Comparison of ENCODE assay signal across 1 cellular context in genomic region chr19:44770550-44771257, GRCh38.
TF ChIP-seq lines count a peak whose summit lies in the region.

No MANE protein-coding gene starts in this region.

TF ChIP-seq in K562, 482 proteins besides CTCF, POLR2A, EP300 and RAD21 (continued from another document):
- no peak for TF ChIP-seq RFX1 (IDR thresholded peaks at IDR 0.05)
- 0 out of 2 replicates have a peak, but pooled peaks have one; percentile 40 for TF ChIP-seq TAF7 (tag; IDR thresholded peaks at IDR 0.05)
- TF ChIP-seq CBFA2T3 (IDR thresholded peaks at IDR 0.05): no peak
- TF ChIP-seq DPF2 (IDR thresholded peaks at IDR 0.05): peak; percentile 29; the same call in 1 of the 2 replicates
- TF ChIP-seq CC2D1A (IDR thresholded peaks at IDR 0.05): peak; percentile 87
- TF ChIP-seq ARID3A (IDR thresholded peaks at IDR 0.05; ENCODE audit: borderline replicate concordance, low read depth, low read length): peak; percentile 84
- no peak for TF ChIP-seq IFI16 (CRISPR knock-in tag; IDR thresholded peaks at IDR 0.05)
- TF ChIP-seq HDAC2 (IDR thresholded peaks at IDR 0.05): 0 out of 2 replicates have a peak, but pooled peaks have one; percentile 15
- TF ChIP-seq EP400 (IDR thresholded peaks at IDR 0.05): peak; percentile 40; the same call in 1 of the 2 replicates
- no peak for TF ChIP-seq MCM7 (IDR thresholded peaks at IDR 0.05)
- no peak for TF ChIP-seq ZNF12 (CRISPR knock-in tag; IDR thresholded peaks at IDR 0.05)
- TF ChIP-seq, protein P1, sequence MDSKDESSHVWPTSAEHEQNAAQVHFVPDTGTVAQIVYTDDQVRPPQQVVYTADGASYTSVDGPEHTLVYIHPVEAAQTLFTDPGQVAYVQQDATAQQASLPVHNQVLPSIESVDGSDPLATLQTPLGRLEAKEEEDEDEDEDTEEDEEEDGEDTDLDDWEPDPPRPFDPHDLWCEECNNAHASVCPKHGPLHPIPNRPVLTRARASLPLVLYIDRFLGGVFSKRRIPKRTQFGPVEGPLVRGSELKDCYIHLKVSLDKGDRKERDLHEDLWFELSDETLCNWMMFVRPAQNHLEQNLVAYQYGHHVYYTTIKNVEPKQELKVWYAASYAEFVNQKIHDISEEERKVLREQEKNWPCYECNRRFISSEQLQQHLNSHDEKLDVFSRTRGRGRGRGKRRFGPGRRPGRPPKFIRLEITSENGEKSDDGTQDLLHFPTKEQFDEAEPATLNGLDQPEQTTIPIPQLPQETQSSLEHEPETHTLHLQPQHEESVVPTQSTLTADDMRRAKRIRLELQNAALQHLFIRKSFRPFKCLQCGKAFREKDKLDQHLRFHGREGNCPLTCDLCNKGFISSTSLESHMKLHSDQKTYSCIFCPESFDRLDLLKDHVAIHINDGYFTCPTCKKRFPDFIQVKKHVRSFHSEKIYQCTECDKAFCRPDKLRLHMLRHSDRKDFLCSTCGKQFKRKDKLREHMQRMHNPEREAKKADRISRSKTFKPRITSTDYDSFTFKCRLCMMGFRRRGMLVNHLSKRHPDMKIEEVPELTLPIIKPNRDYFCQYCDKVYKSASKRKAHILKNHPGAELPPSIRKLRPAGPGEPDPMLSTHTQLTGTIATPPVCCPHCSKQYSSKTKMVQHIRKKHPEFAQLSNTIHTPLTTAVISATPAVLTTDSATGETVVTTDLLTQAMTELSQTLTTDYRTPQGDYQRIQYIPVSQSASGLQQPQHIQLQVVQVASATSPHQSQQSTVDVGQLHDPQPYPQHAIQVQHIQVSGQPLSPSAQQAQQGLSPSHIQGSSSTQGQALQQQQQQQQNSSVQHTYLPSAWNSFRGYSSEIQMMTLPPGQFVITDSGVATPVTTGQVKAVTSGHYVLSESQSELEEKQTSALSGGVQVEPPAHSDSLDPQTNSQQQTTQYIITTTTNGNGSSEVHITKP (IDR thresholded peaks at IDR 0.05; ENCODE audit: partially characterized antibody): no peak
- TF ChIP-seq PKNOX1 (IDR thresholded peaks at IDR 0.05): no peak
- TF ChIP-seq NR2C2 (CRISPR knock-in tag; IDR thresholded peaks at IDR 0.05): no peak
- no peak for TF ChIP-seq NR2C2 (tag; IDR thresholded peaks at IDR 0.05)
- 0 out of 4 replicates have a peak, but pooled peaks of 1 of the 2 experiments have one; percentile 63 for TF ChIP-seq ARNT (IDR thresholded peaks at IDR 0.05)
- TF ChIP-seq SRSF1 (IDR thresholded peaks at IDR 0.05; ENCODE audit: low read depth, low read length): no peak
- TF ChIP-seq ZNF146 (CRISPR knock-in tag; IDR thresholded peaks at IDR 0.05; ENCODE audit: unreplicated experiment): no peak
- TF ChIP-seq MTA3 (IDR thresholded peaks at IDR 0.05; ENCODE audit: borderline replicate concordance): 0 out of 2 replicates have a peak, but pooled peaks have one; percentile 10
- TF ChIP-seq ARID4B (CRISPR knock-in tag; IDR thresholded peaks at IDR 0.05): no peak
- peak; percentile 66 for TF ChIP-seq ZNF384 (IDR thresholded peaks at IDR 0.05; ENCODE audit: low read depth, low read length)
- peak; percentile 72 for TF ChIP-seq VEZF1 (CRISPR knock-in tag; IDR thresholded peaks at IDR 0.05)
- no peak for TF ChIP-seq TOE1 (IDR thresholded peaks at IDR 0.05; ENCODE audit: borderline replicate concordance)
- no peak for TF ChIP-seq TOE1 (CRISPR knock-in tag; IDR thresholded peaks at IDR 0.05; ENCODE audit: borderline replicate concordance, low read depth)
- 0 out of 2 replicates have a peak, but pooled peaks have one; percentile 35 for TF ChIP-seq LCOR (CRISPR knock-in tag; IDR thresholded peaks at IDR 0.05)
- TF ChIP-seq EGR1 (conservative IDR thresholded peaks at IDR 0.05): peak; percentile 63; the same call in 1 of the 2 replicates
- peak in 1 of 2 experiments; percentile 69; a peak in 1 of 4 replicates for TF ChIP-seq MLLT1 (IDR thresholded peaks at IDR 0.05)
